ENCODE assay signal across 30 cellular contexts in the genomic region with DNA sequence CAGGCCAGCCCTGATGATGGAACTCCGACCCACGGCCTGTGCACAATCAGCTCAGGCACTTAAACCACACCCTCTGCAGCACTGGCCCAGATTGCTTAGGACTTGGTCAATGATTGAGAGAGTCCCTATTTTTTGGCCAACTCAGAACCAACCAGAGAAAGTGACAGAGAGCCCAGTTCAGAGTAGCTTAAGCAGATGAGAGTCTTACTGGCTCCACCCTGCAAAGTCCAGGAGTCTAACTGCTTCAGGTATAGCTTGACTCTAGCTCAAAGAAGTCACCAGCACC. TPM values are rescaled to one million over a fixed set of nuclear protein-coding genes. Genes with fewer than 3 reads are reported as not detected.
"Had no signal": no experiment of that assay in that cellular context is flagged by ENCODE, and none has a peak within 500 bp of the region (broad histone marks: within the 10 kb centered on the region; RNA-seq: fewer than 3 reads in every experiment).

No MANE protein-coding gene starts in this region.

- H3K36me3 ChIP-seq: brain microvascular endothelial cell, cardiac muscle cell, MG63, SJCRH30, WERI-Rb-1 had no signal

- ATAC-seq: activated CD8-positive, alpha-beta memory T cell treated with anti-CD3 and anti-CD28 coated beads, Interleukin-2, amount 10 ng/mL, durations not matched to agents 7 days and 5 days; activated naive CD8-positive, alpha-beta T cell treated with anti-CD3 and anti-CD28 coated beads, Interleukin-2, amount 50 U/mL, for 24 hours had no signal

- H3K4me3 ChIP-seq: cardiac muscle cell, MG63, SJCRH30, SK-N-MC had no signal

- H3K27ac ChIP-seq: brain microvascular endothelial cell, cardiac muscle cell, SJCRH30, SK-N-MC, WERI-Rb-1 had no signal

- H3K9me3 ChIP-seq: MG63, SJCRH30 had no signal

- H3K27me3 ChIP-seq: cardiac muscle cell, MG63, SJCRH30 had no signal

- FAIRE-seq: RCC 7860 had no signal

- DNase-seq: activated CD4-positive, alpha-beta memory T cell treated with anti-CD3 and anti-CD28 coated beads, Interleukin-2, amount 10 ng/mL, durations not matched to agents 7 days and 5 days; activated CD4-positive, alpha-beta T cell treated with anti-CD3 and anti-CD28 coated beads for 1 hour; activated CD4-positive, alpha-beta T cell treated with anti-CD3 and anti-CD28 coated beads for 48 hours; activated CD4-positive, CD25-positive, alpha-beta regulatory T cell; activated effector memory CD4-positive, alpha-beta T cell treated with Interleukin-2 at 50 U/mL for 16 hours; activated naive CD4-positive, alpha-beta T cell treated with anti-CD3 and anti-CD28 coated beads, Interleukin-2, amount 10 ng/mL, durations not matched to agents 7 days and 5 days; activated naive CD8-positive, alpha-beta T cell treated with anti-CD3 and anti-CD28 coated beads, Interleukin-2, amount 50 U/mL, for 24 hours; amniotic stem cell; aorta; brain microvascular endothelial cell; Kasumi-1; KBM-7; MG63; NCI-H1048; NCI-H1436; NCI-H1694; NCI-H1930; NCI-H226; NCI-H524 treated with DMSO at 0.1 percent for 48 hours; Right ventricle myocardium superior; T1000; WERI-Rb-1 had no signal

RNA-seq across cellular contexts. Expression of gene SLC6A20, which starts 20.1 kb away (rescaled TPM):
- total RNA-seq: activated CD4-positive, alpha-beta memory T cell treated with anti-CD3 and anti-CD28 coated beads, Interleukin-2, amount 10 ng/mL, durations not matched to agents 7 days and 5 days; NCI-H460; Right ventricle myocardium superior; SJCRH30; T-helper 1 cell treated with Interleukin-12 subunit alpha and Interleukin-12 subunit beta and Interleukin-4 antibody, amounts not matched to agents 30 ng/mL and 1 ng/mL, for 36 hours; T-helper 2 cell treated with Interferon-gamma antibody and Interleukin-4, amounts not matched to agents 100 ng/mL and 5 ng/mL, for 36 hours had no signal
